23 cellular contexts compared by ENCODE assay signal in genomic region chr9:94887721-94888120, GRCh38.
"Had no signal": no experiment of that assay in that cellular context is flagged by ENCODE, and none has a peak within 500 bp of the region (broad histone marks: within the 10 kb centered on the region; RNA-seq: fewer than 3 reads in every experiment).

No MANE protein-coding gene starts in this region.

- DNase-seq: activated CD4-positive, alpha-beta T cell treated with anti-CD3 and anti-CD28 coated beads, Interleukin-2, amount 10 ng/mL, durations not matched to agents 7 days and 5 days; activated CD8-positive, alpha-beta memory T cell treated with anti-CD3 and anti-CD28 coated beads, Interleukin-2, amount 50 U/mL, for 48 hours; activated effector memory CD4-positive, alpha-beta T cell treated with Interleukin-2 at 50 U/mL for 16 hours; activated naive CD4-positive, alpha-beta T cell treated with anti-CD3 and anti-CD28 coated beads, Interleukin-2, amount 10 ng/mL, durations not matched to agents 7 days and 5 days; activated naive CD8-positive, alpha-beta T cell treated with anti-CD3 and anti-CD28 coated beads, Interleukin-2, amount 50 U/mL, for 24 hours; activated T-cell treated with anti-CD3 and anti-CD28 coated beads, Interleukin-2, amount 50 U/mL, for 48 hours; anterior cingulate cortex; caudate nucleus; erythroblast; heart right ventricle; mesenchymal stem cell; mucosa of descending colon; naive B cell; ovary; psoas muscle; right cardiac atrium; stimulated activated CD4-positive, alpha-beta T cell treated with anti-CD3 and anti-CD28 coated beads, Interleukin-4, amount 100 ng/mL, for 4 hours; stimulated activated naive CD4-positive, alpha-beta T cell; T1000; thyroid gland had no signal

- H3K27me3 ChIP-seq: heart right ventricle, ovary, thyroid gland had no signal

- H3K27me3 Mint-ChIP-seq: activated CD4-positive, alpha-beta T cell treated with anti-CD3 and anti-CD28 coated beads, Interleukin-2, amount 10 ng/mL, durations not matched to agents 7 days and 5 days; activated naive CD4-positive, alpha-beta T cell treated with anti-CD3 and anti-CD28 coated beads, Interleukin-2, amount 10 ng/mL, durations not matched to agents 7 days and 5 days; activated naive CD8-positive, alpha-beta T cell treated with anti-CD3 and anti-CD28 coated beads, Interleukin-2, amount 50 U/mL, for 24 hours; brain; naive B cell had no signal

- H3K27ac ChIP-seq: ovary, psoas muscle, thyroid gland had no signal

- H3K36me3 ChIP-seq: heart right ventricle, ovary, thyroid gland had no signal

- ATAC-seq: activated naive CD8-positive, alpha-beta T cell treated with anti-CD3 and anti-CD28 coated beads, Interleukin-2, amount 50 U/mL, for 24 hours; heart right ventricle; mucosa of descending colon; psoas muscle; right cardiac atrium had no signal

- H3K27ac Mint-ChIP-seq: activated CD4-positive, alpha-beta T cell treated with anti-CD3 and anti-CD28 coated beads, Interleukin-2, amount 10 ng/mL, durations not matched to agents 7 days and 5 days; activated naive CD4-positive, alpha-beta T cell treated with anti-CD3 and anti-CD28 coated beads, Interleukin-2, amount 10 ng/mL, durations not matched to agents 7 days and 5 days; activated naive CD8-positive, alpha-beta T cell treated with anti-CD3 and anti-CD28 coated beads, Interleukin-2, amount 50 U/mL, for 24 hours had no signal

- H3K4me1 Mint-ChIP-seq: activated CD4-positive, alpha-beta T cell treated with anti-CD3 and anti-CD28 coated beads, Interleukin-2, amount 10 ng/mL, durations not matched to agents 7 days and 5 days; activated naive CD4-positive, alpha-beta T cell treated with anti-CD3 and anti-CD28 coated beads, Interleukin-2, amount 10 ng/mL, durations not matched to agents 7 days and 5 days; activated naive CD8-positive, alpha-beta T cell treated with anti-CD3 and anti-CD28 coated beads, Interleukin-2, amount 50 U/mL, for 24 hours had no signal

- H3K9me3 ChIP-seq: ovary, thyroid gland had no signal

- H3K4me3 ChIP-seq: heart right ventricle, mucosa of descending colon, ovary, psoas muscle, skin epidermis, thyroid gland had no signal

- H3K4me3 Mint-ChIP-seq: activated CD4-positive, alpha-beta T cell treated with anti-CD3 and anti-CD28 coated beads, Interleukin-2, amount 10 ng/mL, durations not matched to agents 7 days and 5 days; activated naive CD4-positive, alpha-beta T cell treated with anti-CD3 and anti-CD28 coated beads, Interleukin-2, amount 10 ng/mL, durations not matched to agents 7 days and 5 days; activated naive CD8-positive, alpha-beta T cell treated with anti-CD3 and anti-CD28 coated beads, Interleukin-2, amount 50 U/mL, for 24 hours; brain; naive B cell; neural crest cell had no signal
